Comparison of ENCODE assay signal across 30 cellular contexts in genomic region chr13:62611343-62611742, GRCh38.
"Had no signal": no experiment of that assay in that cellular context is flagged by ENCODE, and none has a peak within 500 bp of the region (broad histone marks: within the 10 kb centered on the region; RNA-seq: fewer than 3 reads in every experiment).

No MANE protein-coding gene starts in this region.

- H3K4me1 Mint-ChIP-seq: naive thymus-derived CD4-positive, alpha-beta T cell; natural killer cell; neural progenitor cell; stimulated activated memory B cell treated with anti-CD40 and anti-IgM and Interleukin-4, amounts not matched to agents 10 μg/mL and 1 μg/mL and 100 μg/mL, for 72 hours had no signal

- H3K27ac ChIP-seq: neural progenitor cell, neutrophil, ovary, parathyroid adenoma, psoas muscle, right lobe of liver, sigmoid colon, stomach, thoracic aorta, thyroid gland, tibial nerve, upper lobe of right lung, uterus had no signal

- H3K9me3 Mint-ChIP-seq: neural progenitor cell, type B pancreatic cell had no signal

- H3K4me3 ChIP-seq: neural progenitor cell, ovary, psoas muscle, right lobe of liver, sigmoid colon, stomach, thoracic aorta, thyroid gland, tibial nerve, upper lobe of right lung, uterus had no signal

- H3K79me2 ChIP-seq: parathyroid adenoma had no signal

- H3K4me3 Mint-ChIP-seq: naive thymus-derived CD4-positive, alpha-beta T cell; natural killer cell; nephron; neural progenitor cell; stimulated activated memory B cell treated with anti-CD40 and anti-IgM and Interleukin-4, amounts not matched to agents 10 μg/mL and 1 μg/mL and 100 μg/mL, for 72 hours; stimulated activated naive CD8-positive, alpha-beta T cell treated with anti-CD3 and anti-CD28 coated beads, Interleukin-15, Interleukin-2, amounts not matched to agents 100 ng/mL and 50 ng/mL, for 24 hours; type B pancreatic cell had no signal

- H3K27ac Mint-ChIP-seq: naive thymus-derived CD4-positive, alpha-beta T cell; natural killer cell; nephron; neural progenitor cell; progenitor cell of endocrine pancreas; stimulated activated memory B cell treated with anti-CD40 and anti-IgM and Interleukin-4, amounts not matched to agents 10 μg/mL and 1 μg/mL and 100 μg/mL, for 72 hours; stimulated activated naive CD8-positive, alpha-beta T cell treated with anti-CD3 and anti-CD28 coated beads, Interleukin-15, Interleukin-2, amounts not matched to agents 100 ng/mL and 50 ng/mL, for 24 hours; type B pancreatic cell had no signal

- H3K27me3 Mint-ChIP-seq: naive thymus-derived CD4-positive, alpha-beta T cell; progenitor cell of endocrine pancreas; stimulated activated memory B cell treated with anti-CD40 and anti-IgM and Interleukin-4, amounts not matched to agents 10 μg/mL and 1 μg/mL and 100 μg/mL, for 72 hours; stimulated activated naive CD8-positive, alpha-beta T cell treated with anti-CD3 and anti-CD28 coated beads, Interleukin-15, Interleukin-2, amounts not matched to agents 100 ng/mL and 50 ng/mL, for 24 hours; type B pancreatic cell had no signal

- H3K4me2 ChIP-seq: neural progenitor cell had no signal

- H3K9ac ChIP-seq: neural progenitor cell, parathyroid adenoma had no signal

- H3K27me3 ChIP-seq: neural progenitor cell, neutrophil, ovary, right lobe of liver, sigmoid colon, stomach, thyroid gland, tibial nerve, upper lobe of right lung, uterus had no signal

- DNase-seq: naive thymus-derived CD4-positive, alpha-beta T cell; natural killer cell; nucleus accumbens; ovary; posterior cingulate gyrus; psoas muscle; right lobe of liver; sigmoid colon; small intestine; stimulated activated CD4-positive, alpha-beta T cell treated with anti-CD3 and anti-CD28 coated beads, Interleukin-15, amount 100 ng/mL, for 24 hours; stimulated activated CD4-positive, alpha-beta T cell treated with anti-CD3 and anti-CD28 coated beads, Interleukin-2, amount 100 ng/mL, for 24 hours; stimulated activated CD4-positive, alpha-beta T cell treated with anti-CD3 and anti-CD28 coated beads, Interleukin-2, amount 100 ng/mL, for 48 hours; stimulated activated CD4-positive, alpha-beta T cell treated with anti-CD3 and anti-CD28 coated beads, Interleukin-4, amount 100 ng/mL, for 4 hours; stimulated activated CD8-positive, alpha-beta memory T cell treated with anti-CD3 and anti-CD28 coated beads, Interleukin-4, amount 100 ng/mL, for 48 hours; stimulated activated naive CD4-positive, alpha-beta T cell treated with Interleukin-2 at 50 U/mL for 16 hours; stomach; thyroid gland; upper lobe of right lung; uterus had no signal

- H3K36me3 ChIP-seq: neural progenitor cell, neutrophil, ovary, right lobe of liver, sigmoid colon, stomach, thoracic aorta, thyroid gland, tibial nerve, upper lobe of right lung, uterus had no signal

- H3K4me1 ChIP-seq: neural progenitor cell, parathyroid adenoma, psoas muscle, right lobe of liver, stomach, thyroid gland, tibial nerve, upper lobe of right lung, uterus had no signal

- H3K36me3 Mint-ChIP-seq: naive thymus-derived CD4-positive, alpha-beta T cell; neural progenitor cell; stimulated activated memory B cell treated with anti-CD40 and anti-IgM and Interleukin-4, amounts not matched to agents 10 μg/mL and 1 μg/mL and 100 μg/mL, for 72 hours; type B pancreatic cell had no signal

- H2AFZ ChIP-seq: neural progenitor cell, parathyroid adenoma had no signal

- H3K9me3 ChIP-seq: neutrophil, ovary, psoas muscle, right lobe of liver, sigmoid colon, thoracic aorta, thyroid gland, uterus had no signal

- ATAC-seq: naive thymus-derived CD4-positive, alpha-beta T cell; natural killer cell; psoas muscle; right cardiac atrium; right lobe of liver; stimulated activated memory B cell treated with anti-CD40 and anti-IgM and Interleukin-4, amounts not matched to agents 10 μg/mL and 1 μg/mL and 100 μg/mL, for 72 hours; upper lobe of right lung had no signal
